In genomic region chr10:73772280-73773151, GRCh38 we compare ENCODE assay signal across 8 cellular contexts. TPM values are rescaled to one million over a fixed set of nuclear protein-coding genes. Genes with fewer than 3 reads are reported as not detected.
DNase-seq lines count a peak whose midpoint lies in the region; ATAC-seq and TF ChIP-seq lines count a peak whose summit lies in the region.

No MANE protein-coding gene starts in this region.

- peak overlapping the region; percentile 95 for H3K27ac Mint-ChIP-seq in progenitor cell of endocrine pancreas

- 0 to 6% (median 0%) methylated on average over 9 to 101 of the region's 101 CpGs for WGBS in adrenal gland, 4 donors

- TF ChIP-seq RAD21 in Ishikawa (IDR thresholded peaks at IDR 0.05; ENCODE audit: low read depth): peak; percentile 8; the same call in 1 of the 2 replicates

- peaks cover 20% of the 10 kb centered on the region for H3K4me1 Mint-ChIP-seq in progenitor cell of endocrine pancreas (ENCODE audit: low read depth)

- peak overlapping the region; percentile 48 to 90 (median 77) for H3K4me3 ChIP-seq in adrenal gland

- peaks cover 8% of the 10 kb centered on the region for H3K36me3 ChIP-seq in ES-I3 (ENCODE audit: insufficient read depth, low read length)
- peaks cover 0 to 56% of the 10 kb centered on the region in 2 donors for H3K36me3 ChIP-seq in adrenal gland (replicated peaks in 1 of 2)

- H3K4me1 ChIP-seq in ES-I3 (ENCODE audit: insufficient read depth, low read length) (peaks cover 4% of the 10 kb centered on the region; the same call in 1 of the 2 replicates), adrenal gland (replicated peaks in 1 of 2) (peaks cover 15 to 37% of the 10 kb centered on the region in 2 donors)

- H3K36me3 Mint-ChIP-seq in progenitor cell of endocrine pancreas (ENCODE audit: insufficient read depth): peaks cover 30% of the 10 kb centered on the region

- peak overlapping the region; percentile 90 for H3K9ac ChIP-seq in ES-I3 (ENCODE audit: low read depth, low read length)

- peak; percentile 41 for TF ChIP-seq EP300 in Ishikawa (IDR thresholded peaks at IDR 0.05; ENCODE audit: borderline replicate concordance)

- peak overlapping the region; percentile 88 for H3K4me3 Mint-ChIP-seq in progenitor cell of endocrine pancreas (ENCODE audit: low read depth)

- DNase-seq in T follicular helper cell (ENCODE audit: low read depth) (peak; percentile 66), adrenal gland (peak; percentile 82 to 91 (median 84)), left cardiac atrium (peak; percentile 86), progenitor cell of endocrine pancreas (ENCODE audit: low spot score, unreplicated experiment) (peak; percentile 48), ureter (ENCODE audit: low spot score) (peak; percentile 82)

- intact Hi-C loops in adrenal gland (cut with DNase I): no loop called here
- intact Hi-C loops in left cardiac atrium (cut with DNase I): no loop called here

- ATAC-seq in GM21576 (IDR thresholded peaks at IDR 0.05; ENCODE audit: unreplicated experiment) (peak; percentile 54), left cardiac atrium (peak; percentile 88 to 90)

- TF ChIP-seq POLR2A in adrenal gland (IDR thresholded peaks at IDR 0.05): peak; percentile 67 to 85

- peak overlapping the region; percentile 93 to 100 (median 95) for H3K27ac ChIP-seq in adrenal gland

- H3K9me3 Mint-ChIP-seq in progenitor cell of endocrine pancreas (ENCODE audit: low read depth): no peaks in the 10 kb centered on the region

- H3K9me3 ChIP-seq in ES-I3 (ENCODE audit: control insufficient read depth, insufficient read depth, low read length) (no peaks in the 10 kb centered on the region), adrenal gland (replicated peaks in 1 of 3) (no peaks in the 10 kb centered on the region)

- peak in 3 of 6 experiments; percentile 6 to 23 (median 16) for TF ChIP-seq CTCF in adrenal gland (IDR thresholded peaks at IDR 0.05)
- no peak for TF ChIP-seq CTCF in progenitor cell of endocrine pancreas (IDR thresholded peaks at IDR 0.05; ENCODE audit: unreplicated experiment)

- no peaks in the 10 kb centered on the region for H3K27me3 Mint-ChIP-seq in progenitor cell of endocrine pancreas

- no peaks in the 10 kb centered on the region for H3K27me3 ChIP-seq in adrenal gland

TF ChIP-seq in Ishikawa, 13 proteins besides CTCF, POLR2A, EP300 and RAD21:
- TF ChIP-seq ZBTB7A (IDR thresholded peaks at IDR 0.05; ENCODE audit: low read depth) (peak; percentile 81), EGR1 (IDR thresholded peaks at IDR 0.05) (peak; percentile 78), CREB1 (IDR thresholded peaks at IDR 0.05; ENCODE audit: low read depth) (peak; percentile 31; the same call in 1 of the 2 replicates), TEAD4 (IDR thresholded peaks at IDR 0.05) (peak; percentile 56; the same call in 1 of the 2 replicates), FOXM1 (IDR thresholded peaks at IDR 0.05; ENCODE audit: borderline replicate concordance, low read depth) (no peak), NFIC (IDR thresholded peaks at IDR 0.05) (no peak; the same call in 1 of the 2 replicates), TAF1 (IDR thresholded peaks at IDR 0.05; ENCODE audit: low read depth) (peak; percentile 50), CEBPB (IDR thresholded peaks at IDR 0.05) (no peak), USF1 (IDR thresholded peaks at IDR 0.05) (no peak; the same call in 1 of the 2 replicates), YY1 (IDR thresholded peaks at IDR 0.05; ENCODE audit: low read depth) (peak; percentile 88), TCF12 (IDR thresholded peaks at IDR 0.05; ENCODE audit: low read depth) (peak; percentile 72; the same call in 1 of the 2 replicates)
- TF ChIP-seq, protein P1, sequence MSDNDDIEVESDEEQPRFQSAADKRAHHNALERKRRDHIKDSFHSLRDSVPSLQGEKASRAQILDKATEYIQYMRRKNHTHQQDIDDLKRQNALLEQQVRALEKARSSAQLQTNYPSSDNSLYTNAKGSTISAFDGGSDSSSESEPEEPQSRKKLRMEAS (IDR thresholded peaks at IDR 0.05): peak; percentile 18
- TF ChIP-seq, protein P2, sequence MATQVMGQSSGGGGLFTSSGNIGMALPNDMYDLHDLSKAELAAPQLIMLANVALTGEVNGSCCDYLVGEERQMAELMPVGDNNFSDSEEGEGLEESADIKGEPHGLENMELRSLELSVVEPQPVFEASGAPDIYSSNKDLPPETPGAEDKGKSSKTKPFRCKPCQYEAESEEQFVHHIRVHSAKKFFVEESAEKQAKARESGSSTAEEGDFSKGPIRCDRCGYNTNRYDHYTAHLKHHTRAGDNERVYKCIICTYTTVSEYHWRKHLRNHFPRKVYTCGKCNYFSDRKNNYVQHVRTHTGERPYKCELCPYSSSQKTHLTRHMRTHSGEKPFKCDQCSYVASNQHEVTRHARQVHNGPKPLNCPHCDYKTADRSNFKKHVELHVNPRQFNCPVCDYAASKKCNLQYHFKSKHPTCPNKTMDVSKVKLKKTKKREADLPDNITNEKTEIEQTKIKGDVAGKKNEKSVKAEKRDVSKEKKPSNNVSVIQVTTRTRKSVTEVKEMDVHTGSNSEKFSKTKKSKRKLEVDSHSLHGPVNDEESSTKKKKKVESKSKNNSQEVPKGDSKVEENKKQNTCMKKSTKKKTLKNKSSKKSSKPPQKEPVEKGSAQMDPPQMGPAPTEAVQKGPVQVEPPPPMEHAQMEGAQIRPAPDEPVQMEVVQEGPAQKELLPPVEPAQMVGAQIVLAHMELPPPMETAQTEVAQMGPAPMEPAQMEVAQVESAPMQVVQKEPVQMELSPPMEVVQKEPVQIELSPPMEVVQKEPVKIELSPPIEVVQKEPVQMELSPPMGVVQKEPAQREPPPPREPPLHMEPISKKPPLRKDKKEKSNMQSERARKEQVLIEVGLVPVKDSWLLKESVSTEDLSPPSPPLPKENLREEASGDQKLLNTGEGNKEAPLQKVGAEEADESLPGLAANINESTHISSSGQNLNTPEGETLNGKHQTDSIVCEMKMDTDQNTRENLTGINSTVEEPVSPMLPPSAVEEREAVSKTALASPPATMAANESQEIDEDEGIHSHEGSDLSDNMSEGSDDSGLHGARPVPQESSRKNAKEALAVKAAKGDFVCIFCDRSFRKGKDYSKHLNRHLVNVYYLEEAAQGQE (IDR thresholded peaks at IDR 0.05; ENCODE audit: low read depth): peak; percentile 34
TF ChIP-seq in Ishikawa: peak in this region for 9.

RNA-seq across cellular contexts. Expression of gene CHCHD1, which starts 9.3 kb away (rescaled TPM):
- total RNA-seq in adrenal gland: 10 to 100 TPM; 31.7 to 53.1 (median 38.3) TPM
- 10 to 100 TPM; 57.4 to 83.1 (median 63.2) TPM for polyA plus RNA-seq in adrenal gland
- total RNA-seq in left cardiac atrium: 10 to 100 TPM; 21.7 to 24.7 TPM
- total RNA-seq in progenitor cell of endocrine pancreas: 36.0 and 38.8 TPM in 2 replicates
- 14.9 TPM for total RNA-seq in ureter

RNA-seq across cellular contexts. Expression of gene ZSWIM8, which starts 12.9 kb away (rescaled TPM):
- total RNA-seq in adrenal gland (100 to 1,000 TPM in 5 of 8 donors, 10 to 100 TPM in 3; 73.5 to 197 (median 114) TPM), left cardiac atrium (10 to 100 TPM; 50.7 to 61.6 TPM), progenitor cell of endocrine pancreas (122 and 144 TPM in 2 replicates), ureter (129 TPM)
- 100 to 1,000 TPM in 2 of 3 donors, 10 to 100 TPM in 1; 74.4 to 714 (median 520) TPM for polyA plus RNA-seq in adrenal gland

RNA-seq across cellular contexts. Expression of gene SEC24C, which starts 28.3 kb away (rescaled TPM):
- total RNA-seq in adrenal gland (100 to 1,000 TPM in 2 of 8 donors, 10 to 100 TPM in 6; 61.3 to 133 (median 81.2) TPM), left cardiac atrium (10 to 100 TPM; 42.9 to 52.6 TPM), progenitor cell of endocrine pancreas (93.0 and 96.5 TPM in 2 replicates), ureter (87.5 TPM)
- polyA plus RNA-seq in adrenal gland: 100 to 1,000 TPM in 1 of 3 donors, 10 to 100 TPM in 2; 38.4 to 109 (median 52.7) TPM

RNA-seq across cellular contexts. Expression of gene NDST2, which starts 38.9 kb away (rescaled TPM):
- total RNA-seq in adrenal gland: 10 to 100 TPM; 31.9 to 67.0 (median 41.6) TPM
- 10 to 100 TPM; 14.5 to 23.0 (median 21.9) TPM for polyA plus RNA-seq in adrenal gland
- 10 to 100 TPM; 14.1 to 20.2 TPM for total RNA-seq in left cardiac atrium
- total RNA-seq in progenitor cell of endocrine pancreas: 36.3 and 40.0 TPM in 2 replicates
- 37.5 TPM for total RNA-seq in ureter

Comparison
In these comparisons a context has a peak if more than half of its experiments do, and no peak if none do; other contexts are left out.
1. Peak in every context shown above with its lines: DNase-seq, ATAC-seq, H3K4me3 ChIP-seq and H3K27ac ChIP-seq.